24 cellular contexts compared by ENCODE assay signal in genomic region chr3:131848111-131848510, GRCh38.
"Had no signal": no experiment of that assay in that cellular context is flagged by ENCODE, and none has a peak within 500 bp of the region (broad histone marks: within the 10 kb centered on the region; RNA-seq: fewer than 3 reads in every experiment).

No MANE protein-coding gene starts in this region.

- DNase-seq: activated B cell treated with CpG ODN at 0.5 μM for 24 hours; activated CD4-positive, alpha-beta T cell treated with anti-CD3 and anti-CD28 coated beads for 1 hour; activated CD4-positive, alpha-beta T cell treated with anti-CD3 and anti-CD28 coated beads, Interleukin-2, amount 50 U/mL, for 48 hours; activated CD8-positive, alpha-beta memory T cell treated with anti-CD3 and anti-CD28 coated beads, Interleukin-2, amount 10 ng/mL, durations not matched to agents 7 days and 5 days; activated effector memory CD4-positive, alpha-beta T cell treated with anti-CD3 and anti-CD28 coated beads, Interleukin-2, amount 50 U/mL, for 16 hours; activated naive CD4-positive, alpha-beta T cell treated with Interleukin-2 at 50 U/mL for 16 hours; activated naive CD8-positive, alpha-beta T cell treated with anti-CD3 and anti-CD28 coated beads, Interleukin-2, amount 50 U/mL, for 24 hours; activated T-cell treated with anti-CD3 and anti-CD28 coated beads, Interleukin-2, amount 50 U/mL, for 4 hours; amniotic stem cell; body of pancreas; central memory CD4-positive, alpha-beta T cell; NCI-H1092; NCI-H1417 treated with DMSO at 0.1 percent for 48 hours; NCI-H1694; NCI-H2029; NCI-H510A treated with DMSO at 0.1 percent for 48 hours; NCI-H69; NK-92 treated with Interleukin-12 subunit alpha and Interleukin-12 subunit beta, amount 100 ng/mL, for 24 hours; PC-9; SHP77 treated with DMSO at 0.1 percent for 48 hours; T-helper 17 cell; T-helper 9 cell had no signal

- H3K4me2 ChIP-seq: PC-9 had no signal

- H3K27ac ChIP-seq: body of pancreas, PC-9 had no signal

- H3K4me3 ChIP-seq: ascending aorta, body of pancreas, PC-9 had no signal

- H3K27me3 ChIP-seq: ascending aorta, body of pancreas had no signal

- ATAC-seq: activated CD8-positive, alpha-beta memory T cell treated with anti-CD3 and anti-CD28 coated beads, Interleukin-2, amount 10 ng/mL, durations not matched to agents 7 days and 5 days; activated naive CD4-positive, alpha-beta T cell treated with anti-CD3 and anti-CD28 coated beads, Interleukin-2, amount 50 U/mL, for 72 hours; activated naive CD8-positive, alpha-beta T cell treated with anti-CD3 and anti-CD28 coated beads, Interleukin-2, amount 50 U/mL, for 24 hours; activated T-cell treated with anti-CD3 and anti-CD28 coated beads, Interleukin-2, amount 50 U/mL, for 4 hours; body of pancreas; T-helper 17 cell had no signal

- H3K36me3 ChIP-seq: ascending aorta had no signal

- H3K9me3 ChIP-seq: ascending aorta, body of pancreas had no signal

- H3K4me1 ChIP-seq: body of pancreas had no signal
